Comparison of ENCODE assay signal across 11 cellular contexts in the genomic region with DNA sequence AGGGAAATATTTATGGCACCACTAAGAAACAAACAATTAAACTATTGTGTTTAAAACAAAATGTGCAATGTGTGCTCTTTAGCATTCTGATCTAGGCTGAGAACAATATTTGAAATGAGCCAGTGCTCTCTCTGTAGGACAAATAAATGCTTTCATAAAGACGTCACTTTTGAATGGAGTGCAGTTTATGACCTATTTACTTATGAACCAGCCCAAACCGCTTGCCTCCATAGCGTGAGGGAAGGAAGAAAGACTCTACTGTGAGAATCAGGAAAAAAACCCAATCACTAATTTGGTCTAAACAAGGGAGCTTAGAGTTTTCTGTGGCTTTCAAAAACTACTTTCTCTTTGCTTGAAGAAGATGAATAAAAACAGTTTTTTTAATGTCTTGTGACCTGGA. TPM values are rescaled to one million over a fixed set of nuclear protein-coding genes. Genes with fewer than 3 reads are reported as not detected.
DNase-seq lines count a peak whose midpoint lies in the region; ATAC-seq, FAIRE-seq and TF ChIP-seq lines count a peak whose summit lies in the region.
"Had no signal": no experiment of that assay in that cellular context is flagged by ENCODE, and none has a peak within 500 bp of the region (broad histone marks: within the 10 kb centered on the region; RNA-seq: fewer than 3 reads in every experiment).

No MANE protein-coding gene starts in this region.

- 15% methylated on average over 3 of the region's 3 CpGs for WGBS in HepG2 (ENCODE audit: low lambda C conversion rate)
- 25% methylated on average over 3 of the region's 3 CpGs for WGBS in right lobe of liver (ENCODE audit: insufficient coverage, low coverage, low lambda C conversion rate, missing lambda C conversion rate)

- H3K27ac ChIP-seq in HepG2 (ENCODE audit: extremely low read length, insufficient read depth, low read length), result peak overlapping the region; percentile 62
- no peak overlapping the region for H3K27ac ChIP-seq in right lobe of liver
- H3K27ac ChIP-seq in dorsolateral prefrontal cortex, result peak overlapping the region in 5 of 59 donors; percentile 1 to 57 (median 31)
- no peak overlapping the region for H3K27ac ChIP-seq in A673 (ENCODE audit: low read depth, low read length, poor library complexity, severe bottlenecking)

- no peak overlapping the region for H3K4me2 ChIP-seq in HepG2 (ENCODE audit: low read depth, low read length)

- CTCF ChIA-PET in HepG2 (lab: Yijun Ruan, JAX; ENCODE audit: low intra/inter-chr PET ratio, low total read pairs), result no interaction called here
- CTCF ChIA-PET in A673 (lab: Charles Lee), result no interaction called here

- H3K4me1 Mint-ChIP-seq in mesothelial cell of epicardium, result peaks cover 5% of the 10 kb centered on the region
- H3K4me1 Mint-ChIP-seq: activated CD4-positive, alpha-beta T cell treated with anti-CD3 and anti-CD28 coated beads for 36 hours had no signal

- in situ Hi-C loops in HepG2 (cut with HindIII; ENCODE audit: extremely low pct_ligation_motif_present, low pct_unique_long_range_greater_than_20kb), result no loop called here

- peak; percentile 72 for ATAC-seq in HepG2
- no peak for ATAC-seq in right lobe of liver
- ATAC-seq: activated CD4-positive, alpha-beta T cell treated with anti-CD3 and anti-CD28 coated beads for 36 hours had no signal

- H3K27me3 Mint-ChIP-seq in mesothelial cell of epicardium (ENCODE audit: low read depth), result no peaks in the 10 kb centered on the region
- H3K27me3 Mint-ChIP-seq: activated CD4-positive, alpha-beta T cell treated with anti-CD3 and anti-CD28 coated beads for 36 hours had no signal

- no peak overlapping the region for H3K4me3 ChIP-seq in HepG2 (replicated peaks in 1 of 3; ENCODE audit: insufficient read depth in 1 of 3, low read depth in 2 of 3, low read length in 3 of 3)
- H3K4me3 ChIP-seq in right lobe of liver, result no peak overlapping the region
- H3K4me3 ChIP-seq in dorsolateral prefrontal cortex, result peak overlapping the region in 10 of 59 donors; percentile 0 to 32 (median 10)
- no peak overlapping the region for H3K4me3 ChIP-seq in A673 (ENCODE audit: low read depth, low read length, poor library complexity, severe bottlenecking)
- H3K4me3 ChIP-seq: sigmoid colon had no signal

- peaks cover 56% of the 10 kb centered on the region for H3K4me1 ChIP-seq in HepG2 (ENCODE audit: insufficient read depth, low read length)
- H3K4me1 ChIP-seq in right lobe of liver, result no peaks in the 10 kb centered on the region
- no peaks in the 10 kb centered on the region for H3K4me1 ChIP-seq in A673 (ENCODE audit: insufficient read depth, low read length, poor library complexity, severe bottlenecking)

- POLR2A ChIA-PET in HepG2 (lab: Yijun Ruan, JAX), result interaction anchor here (1.4 to 1.6 kb wide), 2 partner anchors 15 to 40 kb away, joined by 3 to 4 read pairs; a partner anchor contains a TSS
- POLR2A ChIA-PET in A673 (lab: Charles Lee; ENCODE audit: low non-redundant PET), result no interaction called here

- H3K79me2 ChIP-seq in HepG2 (ENCODE audit: insufficient read depth, low read length), result no peaks in the 10 kb centered on the region

- peak; percentile 49 for FAIRE-seq in HepG2 (lab: Jason Lieb, UNC)

- intact Hi-C loops in HepG2 (cut with micrococcal nuclease; ENCODE audit: unreplicated experiment), result no loop called here
- intact Hi-C loops in right lobe of liver (cut with DNase I), result no loop called here
- intact Hi-C loops in dorsolateral prefrontal cortex (cut with DNase I), result loop anchor here in 1 of 2 donors (10.0 kb wide), 1 partner anchor 82 kb away; a partner anchor contains a TSS
- intact Hi-C loops in A673 (cut with micrococcal nuclease; ENCODE audit: unreplicated experiment), result no loop called here

- H3K36me3 ChIP-seq in HepG2 (replicated peaks in 1 of 2; ENCODE audit: control insufficient read depth in 1 of 2, insufficient read depth in 2 of 2, low read length in 2 of 2) (no peaks in the 10 kb centered on the region), right lobe of liver (no peaks in the 10 kb centered on the region), A673 (ENCODE audit: insufficient read depth, low read length, poor library complexity, severe bottlenecking) (no peaks in the 10 kb centered on the region)
- H3K36me3 ChIP-seq: sigmoid colon had no signal

- H2AFZ ChIP-seq in HepG2 (ENCODE audit: low read length), result no peak overlapping the region

- H3K9me3 Mint-ChIP-seq in mesothelial cell of epicardium, result no peaks in the 10 kb centered on the region

- TF ChIP-seq EP300 in HepG2 (IDR thresholded peaks at IDR 0.05; ENCODE audit: low read depth in 2 of 2, low read length in 2 of 2), result no peak
- no peak for TF ChIP-seq EP300 in HepG2 (CRISPR knock-in tag; IDR thresholded peaks at IDR 0.05; ENCODE audit: borderline replicate concordance)

- DNase-seq in HepG2 (ENCODE audit: low spot score) (peak; percentile 73), right lobe of liver (no peak), SHP77 treated with DMSO at 0.1 percent for 48 hours (lab: John Stamatoyannopoulos, UW) (peak; percentile 37), mesothelial cell of epicardium (ENCODE audit: low spot score in 2 of 2, unreplicated experiment in 2 of 2) (no peak), dorsolateral prefrontal cortex (no peak), A673 (ENCODE audit: low spot score) (no peak), amniotic stem cell (lab: John Stamatoyannopoulos, UW) (no peak), DMS79 treated with DMSO at 0.1 percent for 48 hours (lab: John Stamatoyannopoulos, UW) (no peak)
- DNase-seq: activated CD4-positive, alpha-beta T cell treated with anti-CD3 and anti-CD28 coated beads for 36 hours; sigmoid colon; stimulated activated CD8-positive, alpha-beta memory T cell treated with anti-CD3 and anti-CD28 coated beads, Interleukin-4, amount 100 ng/mL, for 48 hours had no signal

- H3K9ac ChIP-seq in HepG2 (ENCODE audit: insufficient read depth, low read depth, low read length), result 0 out of 2 replicates have a peak overlapping the region, but pooled peaks have one; percentile 22

- no peak for TF ChIP-seq RAD21 in HepG2 (CRISPR knock-in tag; IDR thresholded peaks at IDR 0.05)

- TF ChIP-seq POLR2A in HepG2 (IDR thresholded peaks at IDR 0.05; ENCODE audit: insufficient read depth in 1 of 2, low read depth in 2 of 2, low read length in 2 of 2) (no peak), right lobe of liver (IDR thresholded peaks at IDR 0.05) (no peak)

- no peaks in the 10 kb centered on the region for H3K27me3 ChIP-seq in HepG2 (ENCODE audit: control insufficient read depth in 1 of 2, insufficient read depth in 2 of 2, low read length in 2 of 2)
- H3K27me3 ChIP-seq in right lobe of liver, result no peaks in the 10 kb centered on the region
- H3K27me3 ChIP-seq in dorsolateral prefrontal cortex, result peaks cover 0 to 71% (median 14%) of the 10 kb centered on the region in 45 donors
- no peaks in the 10 kb centered on the region for H3K27me3 ChIP-seq in A673 (replicated peaks; ENCODE audit: insufficient read depth, low read depth, low read length, poor library complexity)
- H3K27me3 ChIP-seq: sigmoid colon had no signal

- TF ChIP-seq CTCF in HepG2 (CRISPR knock-in tag; IDR thresholded peaks at IDR 0.05), result no peak
- no peak for TF ChIP-seq CTCF in right lobe of liver (IDR thresholded peaks at IDR 0.05)
- no peak for TF ChIP-seq CTCF in mesothelial cell of epicardium (IDR thresholded peaks at IDR 0.05; ENCODE audit: unreplicated experiment)
- peak in 1 of 56 donors; percentile 11 for TF ChIP-seq CTCF in dorsolateral prefrontal cortex (IDR thresholded peaks at IDR 0.05 in 54 of 56, conservative IDR thresholded peaks at IDR 0.05 in 2 of 56; ENCODE audit: low read depth in 1 of 56, partially characterized antibody in 56 of 56)
- TF ChIP-seq CTCF in A673 (conservative IDR thresholded peaks at IDR 0.05; ENCODE audit: low read depth, low read length), result no peak

- BruUV-seq in HepG2 (replicated peaks; lab: Mats Ljungman, UMichigan) (no TSS peak), A673 (replicated peaks; lab: Mats Ljungman, UMichigan) (no TSS peak)

- no peaks in the 10 kb centered on the region for H3K36me3 Mint-ChIP-seq in mesothelial cell of epicardium

- H4K20me1 ChIP-seq in HepG2 (ENCODE audit: insufficient read depth, low read length), result no peaks in the 10 kb centered on the region

- H3K27ac Mint-ChIP-seq in mesothelial cell of epicardium, result peak overlapping the region; percentile 7
- H3K27ac Mint-ChIP-seq: activated CD4-positive, alpha-beta T cell treated with anti-CD3 and anti-CD28 coated beads for 36 hours had no signal

- H3K9me3 ChIP-seq in HepG2 (ENCODE audit: low read length) (no peaks in the 10 kb centered on the region), right lobe of liver (no peaks in the 10 kb centered on the region), A673 (ENCODE audit: low read depth, low read length, poor library complexity, severe bottlenecking) (no peaks in the 10 kb centered on the region)
- H3K9me3 ChIP-seq: sigmoid colon had no signal

- H3K4me3 Mint-ChIP-seq in mesothelial cell of epicardium, result no peak overlapping the region
- H3K4me3 Mint-ChIP-seq: activated CD4-positive, alpha-beta T cell treated with anti-CD3 and anti-CD28 coated beads for 36 hours had no signal

RNA-seq across cellular contexts. Expression of a gene that starts 39.4 kb away (rescaled TPM):
- total RNA-seq in HepG2 (2016; rRNA removed; fragmentation: Illumina TruSeq; extraction: Trizol) (216 and 237 TPM in 2 replicates), right lobe of liver (100 to 1,000 TPM; 215 to 640 (median 291) TPM), mesothelial cell of epicardium (225 to 236 TPM (median 233 TPM) in 3 replicates), dorsolateral prefrontal cortex (100 to 1,000 TPM; 115 to 388 (median 167) TPM), A673 (2021) (21.6 and 27.4 TPM in 2 replicates)
- total RNA-seq in HepG2 (2016; cell fraction: cytosol; rRNA removed; fragmentation: Illumina TruSeq; extraction: Trizol; ENCODE audit: low read depth), result 71.5 and 78.9 TPM in 2 replicates
- 224 and 242 TPM in 2 replicates for total RNA-seq in HepG2 (2016; cell fraction: insoluble cytoplasmic fraction; rRNA removed; fragmentation: Illumina TruSeq; extraction: Trizol)
- total RNA-seq in HepG2 (2016; cell fraction: membrane; rRNA removed; fragmentation: Illumina TruSeq; extraction: Trizol), result 183 and 209 TPM in 2 replicates
- total RNA-seq in HepG2 (2016; cell fraction: nucleus; rRNA removed; fragmentation: Illumina TruSeq; extraction: Trizol), result 221 and 242 TPM in 2 replicates
- polyA plus RNA-seq in HepG2 (2011; rRNA removed), result 1,213 and 1,243 TPM in 2 replicates
- 501 and 788 TPM in 2 replicates for polyA plus RNA-seq in HepG2 (2011; cell fraction: cytosol; rRNA removed)
- polyA plus RNA-seq in HepG2 (2011; cell fraction: nucleus; rRNA removed), result 2,273 and 3,133 TPM in 2 replicates
- polyA plus RNA-seq in HepG2 (2012), result 931 and 961 TPM in 2 replicates
- 82.9 and 86.6 TPM in 2 replicates for polyA plus RNA-seq in HepG2 (2016; cell fraction: cytosol; fragmentation: Illumina TruSeq; extraction: Trizol; ENCODE audit: low read depth)
- 238 and 267 TPM in 2 replicates for polyA plus RNA-seq in HepG2 (2016; cell fraction: insoluble cytoplasmic fraction; fragmentation: Illumina TruSeq; extraction: Trizol; ENCODE audit: low read depth)
- 166 and 177 TPM in 2 replicates for polyA plus RNA-seq in HepG2 (2016; cell fraction: membrane; fragmentation: Illumina TruSeq; extraction: Trizol; ENCODE audit: low read depth)
- polyA plus RNA-seq in HepG2 (2016; cell fraction: nucleus; fragmentation: Illumina TruSeq; extraction: Trizol; ENCODE audit: insufficient read depth, low read depth), result 367 and 400 TPM in 2 replicates
- 38.8 and 128 TPM in 2 replicates for polyA minus RNA-seq in HepG2 (2011; rRNA and poly(A)+ RNA removed; ENCODE audit: low replicate concordance)
- polyA minus RNA-seq in HepG2 (2011; cell fraction: cytosol; rRNA and poly(A)+ RNA removed), result 149 and 175 TPM in 2 replicates
- 734 and 963 TPM in 2 replicates for polyA minus RNA-seq in HepG2 (2011; cell fraction: nucleus; rRNA and poly(A)+ RNA removed)

Comparison
In these comparisons a context has a peak if more than half of its experiments do, and no peak if none do; other contexts are left out.
1. DNase-seq: peak in HepG2 (single experiment) and SHP77 treated with DMSO at 0.1 percent for 48 hours (single experiment); none in right lobe of liver (0 of 3), mesothelial cell of epicardium (0 of 2), dorsolateral prefrontal cortex (0 of 10), A673 (single experiment), amniotic stem cell (single experiment) and DMS79 treated with DMSO at 0.1 percent for 48 hours (single experiment).